8 cellular contexts compared by ENCODE assay signal in the genomic region with DNA sequence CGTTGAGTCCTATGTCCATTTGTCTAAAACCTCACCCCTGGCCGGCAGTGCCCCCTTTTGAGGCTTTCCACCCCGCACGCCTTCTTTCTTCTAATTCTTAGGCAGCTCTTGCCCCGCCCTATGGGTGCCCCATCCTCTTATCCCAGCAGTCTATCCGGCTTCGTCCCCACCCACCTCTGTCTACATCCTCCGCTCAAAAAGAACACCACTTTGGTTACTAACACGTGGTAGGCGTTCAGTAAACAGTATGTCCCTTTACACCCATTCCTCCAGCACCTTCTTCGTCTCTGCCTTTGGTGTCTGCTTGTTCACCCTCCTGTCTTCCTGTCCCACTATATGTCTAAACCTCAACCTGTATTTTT. TPM values are rescaled to one million over a fixed set of nuclear protein-coding genes. Genes with fewer than 3 reads are reported as not detected.
DNase-seq lines count a peak whose midpoint lies in the region; ATAC-seq and TF ChIP-seq lines count a peak whose summit lies in the region.

No MANE protein-coding gene starts in this region.

- peaks cover 14% of the 10 kb centered on the region for H3K4me1 Mint-ChIP-seq in activated naive CD4-positive, alpha-beta T cell treated with anti-CD3 and anti-CD28 coated beads, Interleukin-2, amount 50 U/mL, for 24 hours
- H3K4me1 Mint-ChIP-seq in activated naive CD8-positive, alpha-beta T cell treated with anti-CD3 and anti-CD28 coated beads for 36 hours = peaks cover 6% of the 10 kb centered on the region

- ATAC-seq in upper lobe of right lung = peak; percentile 74
- no peak for ATAC-seq in HG03280 (IDR thresholded peaks at IDR 0.05; ENCODE audit: unreplicated experiment)
- no peak for ATAC-seq in HG03342 (IDR thresholded peaks at IDR 0.05; ENCODE audit: unreplicated experiment)

- H3K27me3 Mint-ChIP-seq in activated naive CD4-positive, alpha-beta T cell treated with anti-CD3 and anti-CD28 coated beads, Interleukin-2, amount 50 U/mL, for 24 hours = peaks cover 10% of the 10 kb centered on the region
- H3K27me3 Mint-ChIP-seq in activated naive CD8-positive, alpha-beta T cell treated with anti-CD3 and anti-CD28 coated beads for 36 hours = peaks cover 24% of the 10 kb centered on the region

- peak overlapping the region; percentile 83 for H3K27ac ChIP-seq in upper lobe of right lung

- no peaks in the 10 kb centered on the region for H3K27me3 ChIP-seq in upper lobe of right lung

- H3K4me3 ChIP-seq in upper lobe of right lung = peak overlapping the region; percentile 50

- no peak for DNase-seq in activated naive CD4-positive, alpha-beta T cell treated with anti-CD3 and anti-CD28 coated beads, Interleukin-2, amount 50 U/mL, for 16 hours
- DNase-seq in activated naive CD8-positive, alpha-beta T cell treated with anti-CD3 and anti-CD28 coated beads for 36 hours = no peak
- DNase-seq in left kidney (ENCODE audit: low read depth, low spot score) = peak; percentile 29
- DNase-seq in upper lobe of right lung = no peak
- no peak for DNase-seq in NCI-H1417 (lab: John Stamatoyannopoulos, UW)

- H3K27ac Mint-ChIP-seq in activated naive CD4-positive, alpha-beta T cell treated with anti-CD3 and anti-CD28 coated beads, Interleukin-2, amount 50 U/mL, for 24 hours = no peak overlapping the region
- H3K27ac Mint-ChIP-seq in activated naive CD8-positive, alpha-beta T cell treated with anti-CD3 and anti-CD28 coated beads for 36 hours = no peak overlapping the region

- H3K4me3 Mint-ChIP-seq in activated naive CD4-positive, alpha-beta T cell treated with anti-CD3 and anti-CD28 coated beads, Interleukin-2, amount 50 U/mL, for 24 hours = peak overlapping the region; percentile 37
- peak overlapping the region; percentile 58 for H3K4me3 Mint-ChIP-seq in activated naive CD8-positive, alpha-beta T cell treated with anti-CD3 and anti-CD28 coated beads for 36 hours

- H3K36me3 Mint-ChIP-seq in activated naive CD4-positive, alpha-beta T cell treated with anti-CD3 and anti-CD28 coated beads, Interleukin-2, amount 50 U/mL, for 24 hours = no peaks in the 10 kb centered on the region
- H3K36me3 Mint-ChIP-seq in activated naive CD8-positive, alpha-beta T cell treated with anti-CD3 and anti-CD28 coated beads for 36 hours = no peaks in the 10 kb centered on the region

- H3K36me3 ChIP-seq in upper lobe of right lung = no peaks in the 10 kb centered on the region

- intact Hi-C loops in upper lobe of right lung (cut with DNase I) = no loop called here

- H3K4me1 ChIP-seq in upper lobe of right lung = peaks cover 15% of the 10 kb centered on the region

- no peaks in the 10 kb centered on the region for H3K9me3 Mint-ChIP-seq in activated naive CD4-positive, alpha-beta T cell treated with anti-CD3 and anti-CD28 coated beads, Interleukin-2, amount 50 U/mL, for 24 hours
- no peaks in the 10 kb centered on the region for H3K9me3 Mint-ChIP-seq in activated naive CD8-positive, alpha-beta T cell treated with anti-CD3 and anti-CD28 coated beads for 36 hours

- no peaks in the 10 kb centered on the region for H3K9me3 ChIP-seq in upper lobe of right lung

- TF ChIP-seq CTCF in upper lobe of right lung (IDR thresholded peaks at IDR 0.05) = no peak

RNA-seq across cellular contexts. Expression of gene STARD8, which starts 39.2 kb away (rescaled TPM):
- total RNA-seq in activated naive CD8-positive, alpha-beta T cell treated with anti-CD3 and anti-CD28 coated beads for 36 hours = under 1 TPM; 0.31 to 0.50 TPM
- 39.4 TPM for total RNA-seq in upper lobe of right lung

Comparison
In these comparisons a context has a peak if more than half of its experiments do, and no peak if none do; other contexts are left out.
1. RNA of gene STARD8, which starts 39.2 kb away (total RNA-seq): 39.4 TPM in upper lobe of right lung (single experiment); 0.31 to 0.50 TPM in activated naive CD8-positive, alpha-beta T cell treated with anti-CD3 and anti-CD28 coated beads for 36 hours; every median in the first group is over 10 times any median in the second.